Comparison of ENCODE assay signal across 9 cellular contexts in genomic region chr20:52959125-52959524, GRCh38. TPM values are rescaled to one million over a fixed set of nuclear protein-coding genes. Genes with fewer than 3 reads are reported as not detected.
A peak's percentile ranks its signal among the peaks of the same experiment; 100 is the strongest.
DNase-seq lines count a peak whose midpoint lies in the region; ATAC-seq and TF ChIP-seq lines count a peak whose summit lies in the region.
"Had no signal": no experiment of that assay in that cellular context is flagged by ENCODE, and none has a peak within 500 bp of the region (broad histone marks: within the 10 kb centered on the region; RNA-seq: fewer than 3 reads in every experiment).

No MANE protein-coding gene starts in this region.

- no peak for ATAC-seq in gastroesophageal sphincter

- H3K9me3 Mint-ChIP-seq in T-helper 1 cell treated with Interleukin-12 subunit alpha and Interleukin-12 subunit beta and Interleukin-4 antibody, amounts not matched to agents 30 μg/mL and 1 μg/mL, for 36 hours = no peaks in the 10 kb centered on the region
- H3K9me3 Mint-ChIP-seq: dendritic cell treated with granulocyte-macrophage colony-stimulating factor and Interleukin-4, amounts not matched to agents 40 ng/mL and 50 ng/mL, for 4 days had no signal

- H3K27ac ChIP-seq in prostate gland = no peak overlapping the region
- no peak overlapping the region for H3K27ac ChIP-seq in gastroesophageal sphincter

- intact Hi-C loops in prostate gland (cut with DNase I) = no loop called here

- peaks cover 6% of the 10 kb centered on the region for H3K4me1 Mint-ChIP-seq in T-helper 1 cell treated with Interleukin-12 subunit alpha and Interleukin-12 subunit beta and Interleukin-4 antibody, amounts not matched to agents 30 μg/mL and 1 μg/mL, for 36 hours (ENCODE audit: low read depth)

- no peak for TF ChIP-seq EP300 in gastroesophageal sphincter (IDR thresholded peaks at IDR 0.05)

- H3K27me3 Mint-ChIP-seq in T-helper 1 cell treated with Interleukin-12 subunit alpha and Interleukin-12 subunit beta and Interleukin-4 antibody, amounts not matched to agents 30 μg/mL and 1 μg/mL, for 36 hours (ENCODE audit: low read depth) = no peaks in the 10 kb centered on the region

- H3K36me3 Mint-ChIP-seq in T-helper 1 cell treated with Interleukin-12 subunit alpha and Interleukin-12 subunit beta and Interleukin-4 antibody, amounts not matched to agents 30 μg/mL and 1 μg/mL, for 36 hours (ENCODE audit: low read depth) = no peaks in the 10 kb centered on the region

- H3K27me3 ChIP-seq in prostate gland (replicated peaks; ENCODE audit: insufficient read depth) (peaks cover 2% of the 10 kb centered on the region), gastroesophageal sphincter (no peaks in the 10 kb centered on the region)

- peak in 2 of 4 experiments; percentile 23 to 35 for TF ChIP-seq CTCF in prostate gland (IDR thresholded peaks at IDR 0.05)
- no peak for TF ChIP-seq CTCF in gastroesophageal sphincter (IDR thresholded peaks at IDR 0.05)
- TF ChIP-seq CTCF in GM20000 (IDR thresholded peaks at IDR 0.05; ENCODE audit: extremely low read depth, missing control alignments) = no peak

- no peak for DNase-seq in T-helper 1 cell
- DNase-seq in NCI-H510A treated with DMSO at 0.1 percent for 48 hours (lab: John Stamatoyannopoulos, UW) = peak; percentile 96
- DNase-seq in astrocyte of the hippocampus (ENCODE audit: low read depth, low spot score) = peak; percentile 11
- peak; percentile 13 for DNase-seq in prostate gland (ENCODE audit: low spot score)
- no peak for DNase-seq in stimulated activated CD4-positive, alpha-beta T cell treated with anti-CD3 and anti-CD28 coated beads, Interleukin-15, amount 100 ng/mL, for 24 hours
- no peak for DNase-seq in GM20000 (ENCODE audit: low spot score)

- H3K36me3 ChIP-seq in prostate gland = no peaks in the 10 kb centered on the region
- H3K36me3 ChIP-seq in gastroesophageal sphincter = no peaks in the 10 kb centered on the region

- no peak for TF ChIP-seq POLR2A in prostate gland (IDR thresholded peaks at IDR 0.05)
- no peak for TF ChIP-seq POLR2A in gastroesophageal sphincter (IDR thresholded peaks at IDR 0.05)

- H3K4me3 Mint-ChIP-seq in T-helper 1 cell treated with Interleukin-12 subunit alpha and Interleukin-12 subunit beta and Interleukin-4 antibody, amounts not matched to agents 30 μg/mL and 1 μg/mL, for 36 hours = no peak overlapping the region
- H3K4me3 Mint-ChIP-seq: dendritic cell treated with granulocyte-macrophage colony-stimulating factor and Interleukin-4, amounts not matched to agents 40 ng/mL and 50 ng/mL, for 4 days had no signal

- H3K4me1 ChIP-seq in prostate gland (replicated peaks) (no peaks in the 10 kb centered on the region), gastroesophageal sphincter (no peaks in the 10 kb centered on the region)

- 28% methylated on average over 5 of the region's 5 CpGs for WGBS in prostate gland
- 52 to 54% methylated on average over 5 of the region's 5 CpGs for WGBS in gastroesophageal sphincter (ENCODE audit: low coverage in 1 of 2), 2 donors

- no peak overlapping the region for H3K4me3 ChIP-seq in prostate gland
- no peak overlapping the region for H3K4me3 ChIP-seq in gastroesophageal sphincter

- H3K27ac Mint-ChIP-seq in T-helper 1 cell treated with Interleukin-12 subunit alpha and Interleukin-12 subunit beta and Interleukin-4 antibody, amounts not matched to agents 30 μg/mL and 1 μg/mL, for 36 hours = peak overlapping the region; percentile 26
- H3K27ac Mint-ChIP-seq: dendritic cell treated with granulocyte-macrophage colony-stimulating factor and Interleukin-4, amounts not matched to agents 40 ng/mL and 50 ng/mL, for 4 days had no signal

- H3K9me3 ChIP-seq in prostate gland (no peaks in the 10 kb centered on the region), gastroesophageal sphincter (no peaks in the 10 kb centered on the region)

RNA-seq across cellular contexts. Expression of gene TSHZ2, which starts 13.0 kb away (rescaled TPM):
- 10 to 100 TPM in 1 of 2 donors, 1 to 10 TPM in 1; 9.8 to 35.1 TPM for total RNA-seq in prostate gland
- 10 to 100 TPM in 3 of 4 donors, 1 to 10 TPM in 1; 9.9 to 21.3 (median 12.2) TPM for total RNA-seq in gastroesophageal sphincter

Comparison
In these comparisons a context has a peak if more than half of its experiments do, and no peak if none do; other contexts are left out.
1. DNase-seq: peak in NCI-H510A treated with DMSO at 0.1 percent for 48 hours (single experiment), astrocyte of the hippocampus (single experiment) and prostate gland (single experiment); none in T-helper 1 cell (0 of 5), stimulated activated CD4-positive, alpha-beta T cell treated with anti-CD3 and anti-CD28 coated beads, Interleukin-15, amount 100 ng/mL, for 24 hours (single experiment) and GM20000 (single experiment).